In the genomic region with DNA sequence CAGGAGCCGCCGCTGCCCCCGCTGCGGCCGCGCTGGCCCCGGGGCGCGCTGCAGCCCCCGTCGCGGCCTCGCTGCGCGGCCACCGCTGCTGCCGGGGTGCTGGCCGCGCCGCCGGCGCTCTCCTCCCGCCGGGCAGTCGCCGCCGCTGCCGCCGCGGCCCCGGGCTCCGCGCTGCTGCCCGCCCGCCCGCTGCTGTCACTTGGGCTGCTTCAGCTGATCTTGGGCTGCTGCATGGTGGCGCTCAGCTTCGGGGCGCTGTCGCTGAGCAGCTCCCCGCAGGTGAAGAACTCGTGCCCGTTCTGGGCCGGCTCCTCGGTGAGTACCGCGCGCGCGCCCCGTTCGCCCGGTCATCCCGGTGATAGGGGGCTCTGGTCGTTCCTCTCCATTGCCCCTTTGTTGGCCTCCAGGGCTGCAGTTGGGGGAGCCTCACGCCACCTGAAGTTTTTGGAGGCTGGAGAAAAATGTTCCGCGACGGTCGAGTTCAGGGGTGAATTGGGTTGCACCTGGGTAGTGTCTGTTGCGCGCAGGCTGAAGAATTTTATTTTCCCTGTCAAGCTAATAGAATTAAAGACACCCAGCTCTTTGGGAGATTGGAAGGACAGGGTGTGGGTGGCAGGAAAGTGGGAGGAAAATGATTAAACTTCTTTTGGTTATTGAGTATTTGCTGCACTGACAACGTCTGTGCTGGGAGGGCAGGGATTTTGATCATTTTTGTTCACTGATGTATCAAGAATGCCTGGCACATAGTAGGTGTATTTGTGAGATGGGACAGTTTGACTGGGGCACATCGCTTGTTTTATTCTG, we compare ENCODE assay signal across 9 cellular contexts. TPM values are rescaled to one million over a fixed set of nuclear protein-coding genes. Genes with fewer than 3 reads are reported as not detected.
A peak's percentile ranks its signal among the peaks of the same experiment; 100 is the strongest.
DNase-seq lines count a peak whose midpoint lies in the region; ATAC-seq and TF ChIP-seq lines count a peak whose summit lies in the region.
"Had no signal": no experiment of that assay in that cellular context is flagged by ENCODE, and none has a peak within 500 bp of the region (broad histone marks: within the 10 kb centered on the region; RNA-seq: fewer than 3 reads in every experiment).

No MANE protein-coding gene starts in this region.

- H3K4me1 ChIP-seq in endodermal cell (ENCODE audit: control insufficient read depth, insufficient read depth, low read length) (no peaks in the 10 kb centered on the region), muscle layer of colon (ENCODE audit: insufficient read depth, low read length) (no peaks in the 10 kb centered on the region)

- peaks cover 16% of the 10 kb centered on the region for H3K4me1 Mint-ChIP-seq in endodermal cell

- H3K9ac ChIP-seq in endodermal cell (ENCODE audit: extremely low read depth, low read length, poor library complexity, severe bottlenecking) = no peak overlapping the region
- H3K9ac ChIP-seq in muscle layer of colon (ENCODE audit: low read length) = no peak overlapping the region

- H3K27ac ChIP-seq in endodermal cell (ENCODE audit: low read depth, low read length) (no peak overlapping the region), muscle layer of colon (ENCODE audit: low read depth, low read length) (no peak overlapping the region)

- H3K27ac Mint-ChIP-seq in endodermal cell = no peak overlapping the region

- H3K36me3 Mint-ChIP-seq in endodermal cell (ENCODE audit: low read depth) = no peaks in the 10 kb centered on the region

- ATAC-seq in HG03159 (IDR thresholded peaks at IDR 0.05; ENCODE audit: unreplicated experiment) = peak; percentile 34
- ATAC-seq in GM18868 (IDR thresholded peaks at IDR 0.05; ENCODE audit: unreplicated experiment) = no peak
- ATAC-seq: GM12878 had no signal

- peak overlapping the region; percentile 79 for H3K4me3 Mint-ChIP-seq in endodermal cell

- H3K9me3 ChIP-seq in endodermal cell (ENCODE audit: control insufficient read depth, low read length) (no peaks in the 10 kb centered on the region), muscle layer of colon (ENCODE audit: low read length) (no peaks in the 10 kb centered on the region)

- H3K4me3 ChIP-seq in endodermal cell (ENCODE audit: low read length) (peak overlapping the region; percentile 77), muscle layer of colon (ENCODE audit: low read depth in 1 of 2, low read length in 2 of 2) (peak overlapping the region; percentile 68 to 80)
- H3K4me3 ChIP-seq: GM12878 had no signal

- DNase-seq in AG20443 (ENCODE audit: low spot score) (peak; percentile 58), endodermal cell (peak; percentile 78), GM10266 (ENCODE audit: extremely low spot score) (no peak), GM20000 (ENCODE audit: low spot score) (no peak)
- no peak for DNase-seq in activated CD8-positive, alpha-beta memory T cell treated with anti-CD3 and anti-CD28 coated beads, Interleukin-2, amount 50 U/mL, for 48 hours

- TF ChIP-seq CTCF in endodermal cell (conservative IDR thresholded peaks at IDR 0.05) = no peak
- TF ChIP-seq CTCF in GM10266 (IDR thresholded peaks at IDR 0.05; ENCODE audit: control insufficient read depth, insufficient read depth, low read depth, missing control alignments) = no peak
- TF ChIP-seq CTCF in GM20000 (IDR thresholded peaks at IDR 0.05; ENCODE audit: extremely low read depth, missing control alignments) = no peak

- peaks cover 21% of the 10 kb centered on the region for H3K27me3 Mint-ChIP-seq in endodermal cell (ENCODE audit: insufficient read depth)

- no peaks in the 10 kb centered on the region for H3K36me3 ChIP-seq in endodermal cell (ENCODE audit: control insufficient read depth, insufficient read depth, low read length)
- no peaks in the 10 kb centered on the region for H3K36me3 ChIP-seq in muscle layer of colon (ENCODE audit: insufficient read depth, low read length)

- peaks cover 34% of the 10 kb centered on the region for H3K27me3 ChIP-seq in endodermal cell (ENCODE audit: control insufficient read depth, insufficient read depth, low read length, poor library complexity, severe bottlenecking)
- H3K27me3 ChIP-seq in muscle layer of colon (ENCODE audit: control insufficient read depth in 1 of 2, insufficient read depth in 2 of 2, low read length in 2 of 2) = no peaks in the 10 kb centered on the region

- no peaks in the 10 kb centered on the region for H3K9me3 Mint-ChIP-seq in endodermal cell

- WGBS in endodermal cell (ENCODE audit: insufficient coverage in 1 of 2, insufficient read length in 1 of 2), 2 experiments = 2 to 3% methylated on average over 38 to 64 of the region's 64 CpGs

RNA-seq across cellular contexts. Expression of a gene that starts 0.6 kb away (rescaled TPM):
- 10 to 100 TPM; 13.7 to 25.8 TPM for total RNA-seq in endodermal cell
- 3.3 TPM for polyA plus RNA-seq in endodermal cell (2013, experiment 1 of 2)
- 2.7 TPM for polyA plus RNA-seq in endodermal cell (2013, experiment 2 of 2)
- total RNA-seq: GM12878 had no signal
- polyA plus RNA-seq: GM12878 had no signal

Comparison
In these comparisons a context has a peak if more than half of its experiments do, and no peak if none do; other contexts are left out.
1. DNase-seq: peak in AG20443 (single experiment) and endodermal cell (single experiment); none in GM10266 (single experiment), GM20000 (single experiment) and activated CD8-positive, alpha-beta memory T cell treated with anti-CD3 and anti-CD28 coated beads, Interleukin-2, amount 50 U/mL, for 48 hours (single experiment).